ENCODE assay signal across 8 cellular contexts in genomic region chr14:104768437-104769323, GRCh38. TPM values are rescaled to one million over a fixed set of nuclear protein-coding genes. Genes with fewer than 3 reads are reported as not detected.
A peak's percentile ranks its signal among the peaks of the same experiment; 100 is the strongest.
DNase-seq lines count a peak whose midpoint lies in the region; ATAC-seq and TF ChIP-seq lines count a peak whose summit lies in the region.

No MANE protein-coding gene starts in this region.

- H3K9me3 Mint-ChIP-seq in central memory CD8-positive, alpha-beta T cell: no peaks in the 10 kb centered on the region

- H3K36me3 Mint-ChIP-seq in central memory CD8-positive, alpha-beta T cell (ENCODE audit: insufficient read depth): peaks cover 14% of the 10 kb centered on the region

- no peak overlapping the region for H3K27ac Mint-ChIP-seq in central memory CD8-positive, alpha-beta T cell (ENCODE audit: low read depth)

- DNase-seq in GM12864 (ENCODE audit: low read depth): peak; percentile 24
- DNase-seq in NCI-H345 treated with DMSO at 0.1 percent for 48 hours (lab: John Stamatoyannopoulos, UW; ENCODE audit: unreplicated experiment): peak; percentile 29
- peak; percentile 84 to 97 for DNase-seq in central memory CD8-positive, alpha-beta T cell (ENCODE audit: low spot score in 2 of 2)
- peak; percentile 18 for DNase-seq in kidney epithelial cell (ENCODE audit: low read depth)
- peak; percentile 89 for DNase-seq in stimulated activated CD4-positive, alpha-beta T cell treated with anti-CD3 and anti-CD28 coated beads, Interleukin-1b, Interleukin-23, amount 100 ng/mL, for 48 hours

- H3K4me3 Mint-ChIP-seq in central memory CD8-positive, alpha-beta T cell: no peak overlapping the region

- ATAC-seq in HG02973 (IDR thresholded peaks at IDR 0.05; ENCODE audit: unreplicated experiment): peak; percentile 79
- ATAC-seq in activated CD4-positive, CD25-positive, alpha-beta regulatory T cell treated with anti-CD3 and anti-CD28 coated beads, Interleukin-2, amount 50 U/mL, for 24 hours: peak; percentile 94 to 97
- peak; percentile 90 for ATAC-seq in central memory CD8-positive, alpha-beta T cell (replicated peaks; ENCODE audit: extremely low read depth, poor library complexity, severe bottlenecking)
- ATAC-seq in GM18520 (IDR thresholded peaks at IDR 0.05; ENCODE audit: unreplicated experiment): no peak

- no peaks in the 10 kb centered on the region for H3K4me1 Mint-ChIP-seq in central memory CD8-positive, alpha-beta T cell

- H3K4me3 ChIP-seq in GM12864 (ENCODE audit: low read depth, low read length) (no peak overlapping the region), kidney epithelial cell (ENCODE audit: low read depth, low read length) (no peak overlapping the region)

- peak; percentile 93 for TF ChIP-seq CTCF in GM12864 (IDR thresholded peaks at IDR 0.05; ENCODE audit: low read depth, low read length, missing control alignments)
- TF ChIP-seq CTCF in kidney epithelial cell (IDR thresholded peaks at IDR 0.05; ENCODE audit: insufficient read depth, low read length, poor library complexity, severe bottlenecking): peak; percentile 95

- H3K27me3 ChIP-seq in kidney epithelial cell (ENCODE audit: control insufficient read depth, insufficient read depth, low read length): no peaks in the 10 kb centered on the region

- H3K36me3 ChIP-seq in kidney epithelial cell (ENCODE audit: control insufficient read depth, insufficient read depth, low read length): peaks cover 4% of the 10 kb centered on the region

- H3K27me3 Mint-ChIP-seq in central memory CD8-positive, alpha-beta T cell: no peaks in the 10 kb centered on the region

RNA-seq across cellular contexts. Expression of gene SIVA1, which starts 15.7 kb away (rescaled TPM):
- 222 and 235 TPM in 2 replicates for total RNA-seq in kidney epithelial cell

RNA-seq across cellular contexts. Expression of gene AKT1, which starts 26.9 kb away (rescaled TPM):
- 144 and 159 TPM in 2 replicates for total RNA-seq in kidney epithelial cell

RNA-seq across cellular contexts. Expression of gene ZBTB42, which starts 32.2 kb away (rescaled TPM):
- 8.4 and 13.8 TPM in 2 replicates for total RNA-seq in kidney epithelial cell

RNA-seq across cellular contexts. Expression of gene ADSS1, which starts 44.7 kb away (rescaled TPM):
- total RNA-seq in kidney epithelial cell: 3.4 and 10.3 TPM in 2 replicates

Comparison
In these comparisons a context has a peak if more than half of its experiments do, and no peak if none do; other contexts are left out.
1. DNase-seq: peak in every context shown above with its lines; median percentile 90 in central memory CD8-positive, alpha-beta T cell; 89 in stimulated activated CD4-positive, alpha-beta T cell treated with anti-CD3 and anti-CD28 coated beads, Interleukin-1b, Interleukin-23, amount 100 ng/mL, for 48 hours; 29 in NCI-H345 treated with DMSO at 0.1 percent for 48 hours; 24 in GM12864; 18 in kidney epithelial cell.